ENCODE assay signal across 26 cellular contexts in the genomic region with DNA sequence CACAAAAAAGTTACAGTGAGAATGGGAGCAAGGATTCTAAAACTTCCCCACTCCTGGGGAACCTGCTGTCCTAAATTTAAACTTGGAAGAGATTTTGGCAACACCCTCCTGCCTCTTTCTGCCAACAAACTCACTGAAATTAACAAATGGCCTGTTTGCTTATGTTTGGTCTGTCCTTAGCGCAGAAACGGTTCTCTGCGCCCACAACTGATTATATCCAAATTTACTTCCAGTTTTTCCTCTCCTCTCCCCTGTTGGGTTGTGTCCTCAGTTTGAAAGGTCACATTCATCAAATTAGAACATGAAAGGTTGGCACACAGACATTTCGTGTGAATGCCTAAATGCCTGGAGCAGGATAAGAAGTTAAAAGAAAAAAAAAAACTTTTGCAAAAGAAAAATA. TPM values are rescaled to one million over a fixed set of nuclear protein-coding genes. Genes with fewer than 3 reads are reported as not detected.
DNase-seq lines count a peak whose midpoint lies in the region; ATAC-seq and TF ChIP-seq lines count a peak whose summit lies in the region.
"Had no signal": no experiment of that assay in that cellular context is flagged by ENCODE, and none has a peak within 500 bp of the region (broad histone marks: within the 10 kb centered on the region; RNA-seq: fewer than 3 reads in every experiment).

No MANE protein-coding gene starts in this region.

- in situ Hi-C loops in GM13976 (cut with MboI; ENCODE audit: low sequenced_read_pairs, unreplicated experiment), result no loop called here

- H3K4me3 Mint-ChIP-seq in CD4-positive, CD25-positive, alpha-beta regulatory T cell, result no peak overlapping the region
- H3K4me3 Mint-ChIP-seq: activated T-cell treated with anti-CD3 and anti-CD28 coated beads, Interleukin-2, amount 50 U/mL, for 4 hours; nephron progenitor cell; type B pancreatic cell had no signal

- peaks cover 0 to 2% (median 0%) of the 10 kb centered on the region in 7 donors for H3K9me3 Mint-ChIP-seq in CD4-positive, CD25-positive, alpha-beta regulatory T cell
- H3K9me3 Mint-ChIP-seq: type B pancreatic cell had no signal

- no peak for ATAC-seq in CD4-positive, CD25-positive, alpha-beta regulatory T cell (ENCODE audit: low read depth in 2 of 2)
- ATAC-seq in left lobe of liver, result peak; percentile 28
- ATAC-seq: activated T-cell treated with anti-CD3 and anti-CD28 coated beads, Interleukin-2, amount 50 U/mL, for 4 hours; GM12878; lower lobe of right lung; PC-3 had no signal

- no peaks in the 10 kb centered on the region for H3K27me3 ChIP-seq in CD4-positive, CD25-positive, alpha-beta regulatory T cell (ENCODE audit: control insufficient read depth, insufficient read depth, low read length)
- H3K27me3 ChIP-seq: BLaER1, brain microvascular endothelial cell had no signal

- no peaks in the 10 kb centered on the region for H3K36me3 ChIP-seq in CD4-positive, CD25-positive, alpha-beta regulatory T cell (ENCODE audit: control insufficient read depth, insufficient read depth, low read length)
- H3K36me3 ChIP-seq: BLaER1, brain microvascular endothelial cell, lower lobe of right lung, SJCRH30 had no signal

- H3K4me1 Mint-ChIP-seq in CD4-positive, CD25-positive, alpha-beta regulatory T cell, result no peaks in the 10 kb centered on the region
- H3K4me1 Mint-ChIP-seq: nephron progenitor cell had no signal

- no peak overlapping the region for H3K4me3 ChIP-seq in CD4-positive, CD25-positive, alpha-beta regulatory T cell (ENCODE audit: low read depth, low read length)
- H3K4me3 ChIP-seq: BLaER1, GM12878, lower lobe of right lung, SJCRH30 had no signal

- H3K9me3 ChIP-seq in CD4-positive, CD25-positive, alpha-beta regulatory T cell (ENCODE audit: control insufficient read depth in 2 of 2, low read length in 2 of 2), result peaks cover 0 to 4% of the 10 kb centered on the region in 2 experiments
- H3K9me3 ChIP-seq: Caco-2, lower lobe of right lung, SJCRH30 had no signal

- no peak overlapping the region for H3K27ac ChIP-seq in CD4-positive, CD25-positive, alpha-beta regulatory T cell (ENCODE audit: insufficient read depth, low read length, poor library complexity, severe bottlenecking)
- H3K27ac ChIP-seq: BLaER1, brain microvascular endothelial cell, lower lobe of right lung, SJCRH30 had no signal

- H3K36me3 Mint-ChIP-seq in CD4-positive, CD25-positive, alpha-beta regulatory T cell, result no peaks in the 10 kb centered on the region
- H3K36me3 Mint-ChIP-seq: type B pancreatic cell had no signal

- no peaks in the 10 kb centered on the region for H3K4me1 ChIP-seq in CD4-positive, CD25-positive, alpha-beta regulatory T cell (ENCODE audit: control insufficient read depth, insufficient read depth, low read length, poor library complexity, severe bottlenecking)
- H3K4me1 ChIP-seq: BLaER1, Caco-2, SJCRH30 had no signal

- H3K27me3 Mint-ChIP-seq in CD4-positive, CD25-positive, alpha-beta regulatory T cell, result peaks cover 5% of the 10 kb centered on the region

- no peak for DNase-seq in CD4-positive, CD25-positive, alpha-beta regulatory T cell
- DNase-seq in OCI-M1 (lab: John Stamatoyannopoulos, UW) (peak; percentile 100), epidermal melanocyte (ENCODE audit: insufficient read length, low spot score) (peak; percentile 36), left lobe of liver (ENCODE audit: low spot score) (no peak), NCI-H510A treated with DMSO at 0.1 percent for 48 hours (lab: John Stamatoyannopoulos, UW) (no peak), GM19238 (ENCODE audit: insufficient read length, low spot score) (no peak), GM13976 (ENCODE audit: low spot score) (no peak)
- DNase-seq in activated T-cell treated with anti-CD3 and anti-CD28 coated beads, Interleukin-2, amount 50 U/mL, for 1 hour, result no peak
- DNase-seq: activated CD4-positive, alpha-beta T cell treated with anti-CD3 and anti-CD28 coated beads for 4 hours; activated T-cell treated with anti-CD3 and anti-CD28 coated beads, Interleukin-2, amount 50 U/mL, for 4 hours; brain microvascular endothelial cell; Caco-2; DND-41; effector CD8-positive, alpha-beta T cell; IMR-90; lower lobe of right lung; NCI-H2029 treated with DMSO at 0.1 percent for 48 hours; NCI-H2227 treated with DMSO at 0.1 percent for 48 hours; nephron progenitor cell; PC-3; SJCRH30; stimulated activated CD8-positive, alpha-beta memory T cell treated with anti-CD3 and anti-CD28 coated beads, Interleukin-4, amount 100 ng/mL, for 48 hours; T-helper 1 cell had no signal

- TF ChIP-seq CTCF in GM13976 (IDR thresholded peaks at IDR 0.05; ENCODE audit: borderline replicate concordance, control extremely low read depth, extremely low read depth, insufficient read depth, missing control alignments), result no peak

- H3K27ac Mint-ChIP-seq in CD4-positive, CD25-positive, alpha-beta regulatory T cell, result peak overlapping the region in 2 of 3 donors; percentile 10 to 49
- H3K27ac Mint-ChIP-seq: nephron progenitor cell, type B pancreatic cell had no signal

RNA-seq across cellular contexts. Expression of a gene that starts 56.4 kb away (rescaled TPM):
- total RNA-seq in CD4-positive, CD25-positive, alpha-beta regulatory T cell, result 38.2 TPM
- polyA plus RNA-seq in CD4-positive, CD25-positive, alpha-beta regulatory T cell, result 1 to 10 TPM; 6.6 to 9.3 (median 8.5) TPM
- 32.2 TPM for total RNA-seq in left lobe of liver

Comparison
In these comparisons a context has a peak if more than half of its experiments do, and no peak if none do; other contexts are left out.
1. DNase-seq: peak in OCI-M1 (single experiment) and epidermal melanocyte (single experiment); none in CD4-positive, CD25-positive, alpha-beta regulatory T cell (0 of 3), left lobe of liver (single experiment), activated T-cell treated with anti-CD3 and anti-CD28 coated beads, Interleukin-2, amount 50 U/mL, for 1 hour (single experiment), NCI-H510A treated with DMSO at 0.1 percent for 48 hours (single experiment), GM19238 (single experiment) and GM13976 (single experiment).